ENCODE assay signal across 8 cellular contexts in the genomic region with DNA sequence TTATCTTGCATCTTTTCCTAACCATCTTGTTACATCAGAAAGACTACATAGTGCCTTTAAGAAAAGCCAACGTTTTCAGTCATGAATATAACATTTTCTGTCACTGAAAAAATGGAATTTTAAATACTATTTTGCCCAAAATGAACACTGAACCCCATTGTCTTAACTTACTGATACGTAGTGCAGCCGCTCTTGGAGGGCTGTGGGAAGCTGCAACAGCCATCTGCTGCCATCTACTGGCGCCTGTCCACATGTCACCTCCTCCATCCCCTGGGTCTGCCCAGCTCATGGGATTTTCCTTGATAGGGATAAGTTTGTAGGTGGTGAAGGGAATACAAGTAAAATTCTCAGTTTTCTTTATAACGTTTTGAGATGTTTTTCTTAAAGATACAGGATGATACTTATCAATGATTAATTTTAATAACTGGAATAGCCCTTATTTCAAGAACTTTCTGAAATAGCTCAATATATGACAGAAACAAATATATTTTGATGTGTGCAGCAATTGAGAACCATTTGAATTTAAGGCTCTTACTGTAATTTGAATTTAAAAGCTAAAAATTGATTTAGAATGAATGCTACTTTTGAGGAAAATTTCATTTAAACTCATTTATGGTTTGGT.
A peak's percentile ranks its signal among the peaks of the same experiment; 100 is the strongest.
DNase-seq lines count a peak whose midpoint lies in the region; ATAC-seq and TF ChIP-seq lines count a peak whose summit lies in the region.

No MANE protein-coding gene starts in this region.

- peaks cover 22% of the 10 kb centered on the region for H3K4me1 Mint-ChIP-seq in nephron
- peaks cover 5% of the 10 kb centered on the region for H3K4me1 Mint-ChIP-seq in stimulated activated naive CD8-positive, alpha-beta T cell treated with anti-CD3 and anti-CD28 coated beads, Interleukin-15, amount 100 ng/mL, for 72 hours

- DNase-seq in DMS79 (lab: John Stamatoyannopoulos, UW) (peak; percentile 84), OCI-M1 (lab: John Stamatoyannopoulos, UW) (peak; percentile 84), activated T-cell treated with anti-CD3 and anti-CD28 coated beads for 4 hours (peak; percentile 64), esophagus muscularis mucosa (ENCODE audit: extremely low spot score) (no peak)
- peak; percentile 47 for DNase-seq in Jurkat, Clone E6-1 (ENCODE audit: low read depth, low spot score)
- peak; percentile 46 to 62 for DNase-seq in stimulated activated naive CD8-positive, alpha-beta T cell treated with anti-CD3 and anti-CD28 coated beads, Interleukin-15, amount 100 ng/mL, for 72 hours

- peaks cover 0 to 12% (median 4%) of the 10 kb centered on the region in 4 donors for H3K4me1 ChIP-seq in esophagus muscularis mucosa

- WGBS in esophagus muscularis mucosa, result 4% methylated on average over 5 of the region's 5 CpGs

- TF ChIP-seq CTCF in esophagus muscularis mucosa (IDR thresholded peaks at IDR 0.05) (peak; percentile 79 to 90 (median 80)), nephron (IDR thresholded peaks at IDR 0.05; ENCODE audit: unreplicated experiment in 3 of 3) (peak; percentile 95 to 98 (median 96))

- intact Hi-C loops in esophagus muscularis mucosa (cut with DNase I), result loop anchor here (5.0 to 10.0 kb wide), 3 partner anchors 280 to 858 kb away; no protein-coding TSS in a partner anchor

- no peaks in the 10 kb centered on the region for H3K36me3 Mint-ChIP-seq in nephron (ENCODE audit: low read depth)

- no peaks in the 10 kb centered on the region for H3K27me3 ChIP-seq in esophagus muscularis mucosa

- no peak for TF ChIP-seq EP300 in esophagus muscularis mucosa (IDR thresholded peaks at IDR 0.05)

- H3K36me3 ChIP-seq in esophagus muscularis mucosa, result peaks cover 0 to 7% (median 2%) of the 10 kb centered on the region in 4 donors

- H3K4me3 Mint-ChIP-seq in nephron, result no peak overlapping the region
- no peak overlapping the region for H3K4me3 Mint-ChIP-seq in stimulated activated naive CD8-positive, alpha-beta T cell treated with anti-CD3 and anti-CD28 coated beads, Interleukin-15, amount 100 ng/mL, for 72 hours

- ATAC-seq in GM21717 (IDR thresholded peaks at IDR 0.05; ENCODE audit: unreplicated experiment), result peak; percentile 93
- ATAC-seq in stimulated activated naive CD8-positive, alpha-beta T cell treated with anti-CD3 and anti-CD28 coated beads, Interleukin-15, amount 100 ng/mL, for 72 hours, result peak; percentile 88

- no peaks in the 10 kb centered on the region for H3K9me3 Mint-ChIP-seq in nephron
- no peaks in the 10 kb centered on the region for H3K9me3 Mint-ChIP-seq in stimulated activated naive CD8-positive, alpha-beta T cell treated with anti-CD3 and anti-CD28 coated beads, Interleukin-15, amount 100 ng/mL, for 72 hours

- peak overlapping the region in 1 of 3 experiments; percentile 9 for H3K27ac Mint-ChIP-seq in nephron
- H3K27ac Mint-ChIP-seq in stimulated activated naive CD8-positive, alpha-beta T cell treated with anti-CD3 and anti-CD28 coated beads, Interleukin-15, amount 100 ng/mL, for 72 hours, result no peak overlapping the region

- TF ChIP-seq POLR2A in esophagus muscularis mucosa (IDR thresholded peaks at IDR 0.05; ENCODE audit: low read depth), result no peak

- no peak overlapping the region for H3K27ac ChIP-seq in esophagus muscularis mucosa (replicated peaks in 1 of 4)

- no peak overlapping the region for H3K4me3 ChIP-seq in Jurkat, Clone E6-1 (ENCODE audit: low read length)
- H3K4me3 ChIP-seq in esophagus muscularis mucosa, result no peak overlapping the region

- peaks cover 44% of the 10 kb centered on the region for H3K27me3 Mint-ChIP-seq in nephron (ENCODE audit: low read depth)
- peaks cover 6% of the 10 kb centered on the region for H3K27me3 Mint-ChIP-seq in stimulated activated naive CD8-positive, alpha-beta T cell treated with anti-CD3 and anti-CD28 coated beads, Interleukin-15, amount 100 ng/mL, for 72 hours

- no peaks in the 10 kb centered on the region for H3K9me3 ChIP-seq in esophagus muscularis mucosa
